ENCODE assay signal across 17 cellular contexts in genomic region chr19:46368116-46368515, GRCh38. TPM values are rescaled to one million over a fixed set of nuclear protein-coding genes. Genes with fewer than 3 reads are reported as not detected.
"Had no signal": no experiment of that assay in that cellular context is flagged by ENCODE, and none has a peak within 500 bp of the region (broad histone marks: within the 10 kb centered on the region; RNA-seq: fewer than 3 reads in every experiment).

No MANE protein-coding gene starts in this region.

- H3K27ac ChIP-seq: epithelial cell of prostate had no signal

- DNase-seq: activated CD4-positive, alpha-beta memory T cell treated with anti-CD3 and anti-CD28 coated beads for 36 hours; activated naive CD4-positive, alpha-beta T cell treated with Interleukin-2 at 50 U/mL for 16 hours; activated naive CD8-positive, alpha-beta T cell treated with anti-CD3 and anti-CD28 coated beads, Interleukin-2, amount 50 U/mL, for 24 hours; anterior cingulate cortex; central memory CD4-positive, alpha-beta T cell; endodermal cell; foreskin fibroblast; hippocampal formation; left colon; natural killer cell; stimulated activated naive CD8-positive, alpha-beta T cell treated with anti-CD3 and anti-CD28 coated beads, Interleukin-15, Interleukin-2, amounts not matched to agents 100 U/mL and 50 U/mL, for 24 hours had no signal

- ATAC-seq: activated naive CD8-positive, alpha-beta T cell treated with anti-CD3 and anti-CD28 coated beads, Interleukin-2, amount 50 U/mL, for 24 hours; left colon; natural killer cell; stimulated activated naive CD8-positive, alpha-beta T cell treated with anti-CD3 and anti-CD28 coated beads, Interleukin-15, Interleukin-2, amounts not matched to agents 100 U/mL and 50 U/mL, for 24 hours had no signal

- H3K36me3 Mint-ChIP-seq: natural killer cell had no signal

- H3K27ac Mint-ChIP-seq: activated CD4-positive, alpha-beta memory T cell treated with anti-CD3 and anti-CD28 coated beads for 36 hours; activated naive CD8-positive, alpha-beta T cell treated with anti-CD3 and anti-CD28 coated beads, Interleukin-2, amount 50 U/mL, for 24 hours; activated T-helper 2 cell treated with anti-CD3 and anti-CD28 coated beads, Interferon-gamma antibody, Interleukin-2, Interleukin-4, amounts not matched to agents 10 μg/mL and 5 μg/mL and 100 μg/mL, durations not matched to agents 14 hours and 24 hours and 36 hours; endodermal cell; type B pancreatic cell had no signal

- H3K27me3 Mint-ChIP-seq: activated CD4-positive, alpha-beta memory T cell treated with anti-CD3 and anti-CD28 coated beads for 36 hours; activated naive CD8-positive, alpha-beta T cell treated with anti-CD3 and anti-CD28 coated beads, Interleukin-2, amount 50 U/mL, for 24 hours; brain; type B pancreatic cell had no signal

- H3K4me3 Mint-ChIP-seq: activated CD4-positive, alpha-beta memory T cell treated with anti-CD3 and anti-CD28 coated beads for 36 hours; activated naive CD8-positive, alpha-beta T cell treated with anti-CD3 and anti-CD28 coated beads, Interleukin-2, amount 50 U/mL, for 24 hours; brain; endodermal cell; natural killer cell; type B pancreatic cell had no signal

- H3K4me3 ChIP-seq: lung had no signal

- H3K9me3 Mint-ChIP-seq: activated CD4-positive, alpha-beta memory T cell treated with anti-CD3 and anti-CD28 coated beads for 36 hours; activated naive CD8-positive, alpha-beta T cell treated with anti-CD3 and anti-CD28 coated beads, Interleukin-2, amount 50 U/mL, for 24 hours; activated T-helper 2 cell treated with anti-CD3 and anti-CD28 coated beads, Interferon-gamma antibody, Interleukin-2, Interleukin-4, amounts not matched to agents 10 μg/mL and 5 μg/mL and 100 μg/mL, durations not matched to agents 14 hours and 24 hours and 36 hours; brain; endodermal cell; natural killer cell; type B pancreatic cell had no signal

RNA-seq across cellular contexts. Expression of gene CCDC8, which starts 45.2 kb away (rescaled TPM):
- total RNA-seq: activated CD4-positive, alpha-beta memory T cell treated with anti-CD3 and anti-CD28 coated beads for 36 hours; activated T-helper 2 cell treated with anti-CD3 and anti-CD28 coated beads, Interferon-gamma antibody, Interleukin-2, Interleukin-4, amounts not matched to agents 10 μg/mL and 5 μg/mL and 100 μg/mL, durations not matched to agents 14 hours and 24 hours and 36 hours; natural killer cell; T-helper 2 cell treated with Interferon-gamma antibody and Interleukin-4, amounts not matched to agents 100 ng/mL and 5 ng/mL, for 36 hours had no signal
